Comparison of ENCODE assay signal across 1 cellular context in genomic region chr2:191930205-191930604, GRCh38.
TF ChIP-seq lines count a peak whose summit lies in the region.

No MANE protein-coding gene starts in this region.

TF ChIP-seq in HEK293, 187 proteins besides CTCF, POLR2A, EP300 and RAD21 (continued from another document):
- TF ChIP-seq PRDM4 (tag by site-specific recombination; IDR thresholded peaks at IDR 0.05), result no peak
